32 cellular contexts compared by ENCODE assay signal in genomic region chr2:201630577-201630976, GRCh38.
"Had no signal": no experiment of that assay in that cellular context is flagged by ENCODE, and none has a peak within 500 bp of the region (broad histone marks: within the 10 kb centered on the region; RNA-seq: fewer than 3 reads in every experiment).

No MANE protein-coding gene starts in this region.

- H3K4me3 ChIP-seq: colonic mucosa, Peyer's patch, SK-N-MC had no signal

- H3K27ac ChIP-seq: colonic mucosa, Peyer's patch, SK-N-MC had no signal

- ATAC-seq: activated CD4-positive, CD25-positive, alpha-beta regulatory T cell treated with anti-CD3 and anti-CD28 coated beads, Interleukin-2, amount 50 U/mL, for 24 hours; activated CD8-positive, alpha-beta memory T cell treated with anti-CD3 and anti-CD28 coated beads, Interleukin-2, amount 10 ng/mL, durations not matched to agents 7 days and 5 days; activated naive CD8-positive, alpha-beta T cell treated with anti-CD3 and anti-CD28 coated beads, Interleukin-2, amount 50 U/mL, for 24 hours; PC-3; WTC11 had no signal

- H3K36me3 ChIP-seq: colonic mucosa had no signal

- DNase-seq: activated CD4-positive, alpha-beta memory T cell treated with anti-CD3 and anti-CD28 coated beads, Interleukin-2, amount 10 ng/mL, durations not matched to agents 7 days and 5 days; activated CD4-positive, alpha-beta T cell treated with anti-CD3 and anti-CD28 coated beads for 4 hours; activated CD8-positive, alpha-beta memory T cell treated with anti-CD3 and anti-CD28 coated beads for 24 hours; activated CD8-positive, alpha-beta memory T cell treated with anti-CD3 and anti-CD28 coated beads, Interleukin-2, amount 10 ng/mL, durations not matched to agents 7 days and 5 days; activated CD8-positive, alpha-beta memory T cell treated with anti-CD3 and anti-CD28 coated beads, Interleukin-2, amount 50 U/mL, for 48 hours; activated effector memory CD4-positive, alpha-beta T cell treated with Interleukin-2 at 50 U/mL for 16 hours; activated naive CD4-positive, alpha-beta T cell treated with anti-CD3 and anti-CD28 coated beads, Interleukin-2, amount 10 ng/mL, durations not matched to agents 7 days and 5 days; activated naive CD8-positive, alpha-beta T cell treated with anti-CD3 and anti-CD28 coated beads, Interleukin-2, amount 50 U/mL, for 24 hours; activated T-cell treated with anti-CD3 and anti-CD28 coated beads, Interleukin-2, amount 50 U/mL, for 48 hours; anterior cingulate cortex; colonic mucosa; Kasumi-1; KG1; MM.1S; NCI-H1092 treated with DMSO at 0.1 percent for 48 hours; NCI-H1417; NCI-H146; NCI-H187; NCI-H2029 treated with DMSO at 0.1 percent for 48 hours; NCI-H2107; NCI-H2171; NCI-H446 treated with DMSO at 0.1 percent for 48 hours; NCI-H69; NK-92 treated with Interleukin-12 subunit alpha and Interleukin-12 subunit beta, amount 100 ng/mL, for 24 hours; PC-3; Peyer's patch; RPMI8226; SHP77 treated with DMSO at 0.1 percent for 48 hours; T1000 had no signal

- H3K9me3 ChIP-seq: colonic mucosa, Peyer's patch had no signal

- H3K27me3 ChIP-seq: colonic mucosa, Peyer's patch had no signal
